In genomic region chr1:34690269-34690668, GRCh38 we compare ENCODE assay signal across 27 cellular contexts.
"Had no signal": no experiment of that assay in that cellular context is flagged by ENCODE, and none has a peak within 500 bp of the region (broad histone marks: within the 10 kb centered on the region; RNA-seq: fewer than 3 reads in every experiment).

No MANE protein-coding gene starts in this region.

- ATAC-seq: activated T-cell treated with anti-CD3 and anti-CD28 coated beads, Interleukin-2, amount 50 U/mL, for 72 hours; body of pancreas; heart right ventricle; left ventricle myocardium superior; naive thymus-derived CD4-positive, alpha-beta T cell; stimulated activated effector memory CD8-positive, alpha-beta T cell treated with anti-CD3 and anti-CD28 coated beads, Interleukin-12 subunit alpha, Interleukin-12 subunit beta, amount 100 ng/mL, for 72 hours; stimulated activated naive CD8-positive, alpha-beta T cell treated with anti-CD3 and anti-CD28 coated beads, Interleukin-15, amount 100 ng/mL, for 72 hours had no signal

- DNase-seq: activated CD4-positive, alpha-beta T cell treated with anti-CD3 and anti-CD28 coated beads for 4 hours; activated CD4-positive, alpha-beta T cell treated with anti-CD3 and anti-CD28 coated beads, Interleukin-2, amount 50 U/mL, for 4 hours; activated effector memory CD4-positive, alpha-beta T cell treated with Interleukin-2 at 50 U/mL for 16 hours; activated naive CD4-positive, alpha-beta T cell treated with anti-CD3 and anti-CD28 coated beads for 36 hours; activated naive CD8-positive, alpha-beta T cell treated with anti-CD3 and anti-CD28 coated beads for 36 hours; activated T-cell treated with anti-CD3 and anti-CD28 coated beads for 4 hours; activated T-cell treated with anti-CD3 and anti-CD28 coated beads, Interleukin-2, amount 50 U/mL, for 72 hours; adrenal gland; aorta; body of pancreas; esophagus squamous epithelium; foreskin melanocyte; heart right ventricle; left ventricle myocardium superior; naive thymus-derived CD4-positive, alpha-beta T cell; nucleus accumbens; pancreas; retina; sigmoid colon; small intestine; stimulated activated CD4-positive, alpha-beta T cell treated with anti-CD3 and anti-CD28 coated beads, Interleukin-4, amount 100 ng/mL, for 24 hours; stimulated activated naive CD8-positive, alpha-beta T cell treated with anti-CD3 and anti-CD28 coated beads, Interleukin-15, amount 100 ng/mL, for 72 hours; substantia nigra; upper lobe of left lung had no signal

- H3K4me1 Mint-ChIP-seq: activated naive CD8-positive, alpha-beta T cell treated with anti-CD3 and anti-CD28 coated beads for 36 hours; mesothelial cell of epicardium; naive thymus-derived CD4-positive, alpha-beta T cell; stimulated activated effector memory CD8-positive, alpha-beta T cell treated with anti-CD3 and anti-CD28 coated beads, Interleukin-12 subunit alpha, Interleukin-12 subunit beta, amount 100 ng/mL, for 72 hours; stimulated activated naive CD8-positive, alpha-beta T cell treated with anti-CD3 and anti-CD28 coated beads, Interleukin-15, amount 100 ng/mL, for 72 hours had no signal

- H3K9me3 Mint-ChIP-seq: activated naive CD8-positive, alpha-beta T cell treated with anti-CD3 and anti-CD28 coated beads for 36 hours; activated T-cell treated with anti-CD3 and anti-CD28 coated beads, Interleukin-2, amount 50 U/mL, for 72 hours; stimulated activated effector memory CD8-positive, alpha-beta T cell treated with anti-CD3 and anti-CD28 coated beads, Interleukin-12 subunit alpha, Interleukin-12 subunit beta, amount 100 ng/mL, for 72 hours; stimulated activated naive CD8-positive, alpha-beta T cell treated with anti-CD3 and anti-CD28 coated beads, Interleukin-15, amount 100 ng/mL, for 72 hours had no signal

- H3K36me3 Mint-ChIP-seq: activated naive CD8-positive, alpha-beta T cell treated with anti-CD3 and anti-CD28 coated beads for 36 hours; mesothelial cell of epicardium; stimulated activated effector memory CD8-positive, alpha-beta T cell treated with anti-CD3 and anti-CD28 coated beads, Interleukin-12 subunit alpha, Interleukin-12 subunit beta, amount 100 ng/mL, for 72 hours had no signal

- H3K27ac Mint-ChIP-seq: activated naive CD4-positive, alpha-beta T cell treated with anti-CD3 and anti-CD28 coated beads for 36 hours; activated naive CD8-positive, alpha-beta T cell treated with anti-CD3 and anti-CD28 coated beads for 36 hours; activated T-cell treated with anti-CD3 and anti-CD28 coated beads, Interleukin-2, amount 50 U/mL, for 72 hours; mesothelial cell of epicardium; naive thymus-derived CD4-positive, alpha-beta T cell; stimulated activated effector memory CD8-positive, alpha-beta T cell treated with anti-CD3 and anti-CD28 coated beads, Interleukin-12 subunit alpha, Interleukin-12 subunit beta, amount 100 ng/mL, for 72 hours; stimulated activated naive CD8-positive, alpha-beta T cell treated with anti-CD3 and anti-CD28 coated beads, Interleukin-15, amount 100 ng/mL, for 72 hours had no signal

- H3K4me3 Mint-ChIP-seq: activated naive CD4-positive, alpha-beta T cell treated with anti-CD3 and anti-CD28 coated beads for 36 hours; activated naive CD8-positive, alpha-beta T cell treated with anti-CD3 and anti-CD28 coated beads for 36 hours; activated T-cell treated with anti-CD3 and anti-CD28 coated beads, Interleukin-2, amount 50 U/mL, for 72 hours; mesothelial cell of epicardium; naive thymus-derived CD4-positive, alpha-beta T cell; neural crest cell; stimulated activated effector memory CD8-positive, alpha-beta T cell treated with anti-CD3 and anti-CD28 coated beads, Interleukin-12 subunit alpha, Interleukin-12 subunit beta, amount 100 ng/mL, for 72 hours; stimulated activated naive CD8-positive, alpha-beta T cell treated with anti-CD3 and anti-CD28 coated beads, Interleukin-15, amount 100 ng/mL, for 72 hours had no signal
